Comparison of ENCODE assay signal across 16 cellular contexts in genomic region chr14:18921055-18921701, GRCh38. TPM values are rescaled to one million over a fixed set of nuclear protein-coding genes. Genes with fewer than 3 reads are reported as not detected.
"Had no signal": no experiment of that assay in that cellular context is flagged by ENCODE, and none has a peak within 500 bp of the region (broad histone marks: within the 10 kb centered on the region; RNA-seq: fewer than 3 reads in every experiment).

No MANE protein-coding gene starts in this region.

RNA-seq across cellular contexts. Expression of gene POTEM, which starts 46.1 kb away (rescaled TPM):
- total RNA-seq: activated CD4-positive, alpha-beta memory T cell treated with anti-CD3 and anti-CD28 coated beads, Interleukin-2, amount 10 ng/mL, durations not matched to agents 7 days and 5 days; activated CD4-positive, alpha-beta T cell treated with anti-CD3 and anti-CD28 coated beads, Interleukin-2, amount 10 ng/mL, durations not matched to agents 7 days and 5 days; activated naive CD8-positive, alpha-beta T cell treated with anti-CD3 and anti-CD28 coated beads for 36 hours; activated T-cell treated with anti-CD3 and anti-CD28 coated beads, Interleukin-2, amount 50 U/mL, for 72 hours; adrenal gland; ascending aorta; bronchial epithelial cell; cardiac septum; chondrocyte; dermis blood vessel endothelial cell; esophagus muscularis mucosa; foreskin keratinocyte; gastrocnemius medialis; T-cell; T-helper 2 cell treated with Interferon-gamma antibody and Interleukin-4, amounts not matched to agents 100 ng/mL and 5 ng/mL, for 36 hours; WTC11 had no signal
- polyA plus RNA-seq: adrenal gland, foreskin keratinocyte had no signal
